Comparison of ENCODE assay signal across 1 cellular context in genomic region chr3:122893754-122894668, GRCh38.
TF ChIP-seq lines count a peak whose summit lies in the region.

No MANE protein-coding gene starts in this region.

TF ChIP-seq in HepG2, 621 proteins besides CTCF, POLR2A, EP300 and RAD21 (continued from another document and continues in another):
- TF ChIP-seq ZNF354B (CRISPR knock-in tag; IDR thresholded peaks at IDR 0.05) (no peak), NFE2L1 (CRISPR knock-in tag; IDR thresholded peaks at IDR 0.05; ENCODE audit: borderline replicate concordance) (no peak), TOE1 (CRISPR knock-in tag; IDR thresholded peaks at IDR 0.05) (no peak), NFYB (CRISPR knock-in tag; IDR thresholded peaks at IDR 0.05) (no peak), PAWR (CRISPR knock-in tag; IDR thresholded peaks at IDR 0.05; ENCODE audit: borderline replicate concordance) (no peak), EHMT2 (IDR thresholded peaks at IDR 0.05; ENCODE audit: borderline replicate concordance, low read depth, low read length) (no peak), ATF1 (CRISPR knock-in tag; IDR thresholded peaks at IDR 0.05) (no peak), ZNF414 (CRISPR knock-in tag; IDR thresholded peaks at IDR 0.05) (peak; percentile 72), BORCS8-MEF2B (CRISPR knock-in tag; IDR thresholded peaks at IDR 0.05) (peak; percentile 35; the same call in 1 of the 2 replicates), ZZZ3 (CRISPR knock-in tag; IDR thresholded peaks at IDR 0.05; ENCODE audit: borderline replicate concordance) (no peak), ZNF431 (CRISPR knock-in tag; IDR thresholded peaks at IDR 0.05; ENCODE audit: borderline replicate concordance, low read depth) (no peak), BCL6 (CRISPR knock-in tag; IDR thresholded peaks at IDR 0.05) (peak; percentile 77), CEBPB (IDR thresholded peaks at IDR 0.05; ENCODE audit: borderline replicate concordance, low read depth, low read length) (no peak), ZNF737 (CRISPR knock-in tag; IDR thresholded peaks at IDR 0.05; ENCODE audit: borderline replicate concordance) (no peak), FUBP1 (CRISPR knock-in tag; IDR thresholded peaks at IDR 0.05; ENCODE audit: borderline replicate concordance) (no peak), U2AF2 (IDR thresholded peaks at IDR 0.05; ENCODE audit: low read depth, low read length) (no peak), ZFP91 (CRISPR knock-in tag; IDR thresholded peaks at IDR 0.05; ENCODE audit: borderline replicate concordance) (0 out of 2 replicates have a peak, but pooled peaks have one; percentile 19), FIP1L1 (IDR thresholded peaks at IDR 0.05; ENCODE audit: borderline replicate concordance, insufficient read depth, low read depth, low read length) (no peak), ZNF513 (CRISPR knock-in tag; conservative IDR thresholded peaks at IDR 0.05) (no peak), RXRA (CRISPR knock-in tag; IDR thresholded peaks at IDR 0.05) (peak; percentile 84), ZNF83 (CRISPR knock-in tag; IDR thresholded peaks at IDR 0.05; ENCODE audit: borderline replicate concordance) (no peak), ZNF567 (CRISPR knock-in tag; IDR thresholded peaks at IDR 0.05; ENCODE audit: borderline replicate concordance) (0 out of 2 replicates have a peak, but pooled peaks have one; percentile 56), ZFP90 (CRISPR knock-in tag; IDR thresholded peaks at IDR 0.05; ENCODE audit: borderline replicate concordance) (0 out of 2 replicates have a peak, but pooled peaks have one; percentile 11), RFXANK (CRISPR knock-in tag; IDR thresholded peaks at IDR 0.05) (no peak), ZNF562 (CRISPR knock-in tag; IDR thresholded peaks at IDR 0.05; ENCODE audit: borderline replicate concordance) (no peak), GTF3A (CRISPR knock-in tag; conservative IDR thresholded peaks at IDR 0.05) (no peak), PRMT3 (CRISPR knock-in tag; IDR thresholded peaks at IDR 0.05; ENCODE audit: borderline replicate concordance, low read depth) (no peak), STAT6 (CRISPR knock-in tag; IDR thresholded peaks at IDR 0.05; ENCODE audit: borderline replicate concordance) (no peak), ZNF773 (CRISPR knock-in tag; IDR thresholded peaks at IDR 0.05; ENCODE audit: borderline replicate concordance) (no peak), ZBTB3 (CRISPR knock-in tag; IDR thresholded peaks at IDR 0.05; ENCODE audit: borderline replicate concordance, low read depth) (no peak), ZNF124 (CRISPR knock-in tag; IDR thresholded peaks at IDR 0.05) (no peak), DR1 (CRISPR knock-in tag; IDR thresholded peaks at IDR 0.05) (no peak), HNRNPH1 (optimal IDR thresholded peaks at IDR 0.05; ENCODE audit: low read depth, low read length) (no peak), MAX (IDR thresholded peaks at IDR 0.05) (peak; percentile 69), ZNF614 (CRISPR knock-in tag; IDR thresholded peaks at IDR 0.05; ENCODE audit: borderline replicate concordance) (no peak), ATF2 (CRISPR knock-in tag; IDR thresholded peaks at IDR 0.05) (0 out of 2 replicates have a peak, but pooled peaks have one; percentile 21), ZMYM3 (CRISPR knock-in tag; IDR thresholded peaks at IDR 0.05) (peak; percentile 64; the same call in 1 of the 2 replicates), IKZF5 (CRISPR knock-in tag; IDR thresholded peaks at IDR 0.05) (no peak), ZNF530 (CRISPR knock-in tag; IDR thresholded peaks at IDR 0.05; ENCODE audit: low read depth) (no peak), MBNL3 (CRISPR knock-in tag; conservative IDR thresholded peaks at IDR 0.05) (no peak), JUND (CRISPR knock-in tag; IDR thresholded peaks at IDR 0.05) (no peak), SNAPC2 (CRISPR knock-in tag; IDR thresholded peaks at IDR 0.05) (no peak), ZNF331 (CRISPR knock-in tag; IDR thresholded peaks at IDR 0.05) (no peak), MIER3 (CRISPR knock-in tag; IDR thresholded peaks at IDR 0.05; ENCODE audit: borderline replicate concordance) (peak; percentile 59; the same call in 1 of the 2 replicates)
- TF ChIP-seq, protein P1, sequence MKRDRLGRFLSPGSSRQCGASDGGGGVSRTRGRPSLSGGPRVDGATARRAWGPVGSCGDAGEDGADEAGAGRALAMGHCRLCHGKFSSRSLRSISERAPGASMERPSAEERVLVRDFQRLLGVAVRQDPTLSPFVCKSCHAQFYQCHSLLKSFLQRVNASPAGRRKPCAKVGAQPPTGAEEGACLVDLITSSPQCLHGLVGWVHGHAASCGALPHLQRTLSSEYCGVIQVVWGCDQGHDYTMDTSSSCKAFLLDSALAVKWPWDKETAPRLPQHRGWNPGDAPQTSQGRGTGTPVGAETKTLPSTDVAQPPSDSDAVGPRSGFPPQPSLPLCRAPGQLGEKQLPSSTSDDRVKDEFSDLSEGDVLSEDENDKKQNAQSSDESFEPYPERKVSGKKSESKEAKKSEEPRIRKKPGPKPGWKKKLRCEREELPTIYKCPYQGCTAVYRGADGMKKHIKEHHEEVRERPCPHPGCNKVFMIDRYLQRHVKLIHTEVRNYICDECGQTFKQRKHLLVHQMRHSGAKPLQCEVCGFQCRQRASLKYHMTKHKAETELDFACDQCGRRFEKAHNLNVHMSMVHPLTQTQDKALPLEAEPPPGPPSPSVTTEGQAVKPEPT (CRISPR knock-in tag; IDR thresholded peaks at IDR 0.05; ENCODE audit: low read depth), result no peak
- TF ChIP-seq, protein P2, sequence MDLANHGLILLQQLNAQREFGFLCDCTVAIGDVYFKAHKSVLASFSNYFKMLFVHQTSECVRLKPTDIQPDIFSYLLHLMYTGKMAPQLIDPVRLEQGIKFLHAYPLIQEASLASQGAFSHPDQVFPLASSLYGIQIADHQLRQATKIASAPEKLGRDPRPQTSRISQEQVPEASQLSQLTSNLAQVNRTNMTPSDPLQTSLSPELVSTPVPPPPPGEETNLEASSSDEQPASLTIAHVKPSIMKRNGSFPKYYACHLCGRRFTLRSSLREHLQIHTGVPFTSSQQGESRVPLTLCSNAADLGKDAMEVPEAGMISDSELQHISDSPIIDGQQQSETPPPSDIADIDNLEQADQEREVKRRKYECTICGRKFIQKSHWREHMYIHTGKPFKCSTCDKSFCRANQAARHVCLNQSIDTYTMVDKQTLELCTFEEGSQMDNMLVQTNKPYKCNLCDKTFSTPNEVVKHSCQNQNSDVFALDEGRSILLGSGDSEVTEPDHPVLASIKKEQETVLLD (CRISPR knock-in tag; IDR thresholded peaks at IDR 0.05; ENCODE audit: low read depth), result no peak
- TF ChIP-seq, protein P3, sequence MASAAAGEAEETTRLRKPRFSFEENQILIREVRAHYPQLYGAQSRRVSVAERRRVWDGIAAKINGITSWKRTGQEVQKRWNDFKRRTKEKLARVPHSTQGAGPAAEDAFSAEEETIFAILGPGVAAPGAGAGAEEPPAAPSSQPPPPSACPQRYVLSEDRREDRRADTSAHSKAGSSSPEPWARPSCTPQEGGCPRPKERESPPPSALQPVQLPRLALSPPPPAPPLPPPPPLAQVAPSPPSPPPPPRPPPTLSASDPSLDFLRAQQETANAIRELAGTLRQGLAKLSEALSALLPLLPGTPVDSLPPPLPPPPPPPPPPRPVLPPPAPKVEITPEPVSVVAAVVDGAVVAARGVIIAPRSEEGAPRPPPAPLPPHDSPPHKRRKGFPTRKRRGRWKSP (CRISPR knock-in tag; IDR thresholded peaks at IDR 0.05), result no peak
- TF ChIP-seq, protein P4, sequence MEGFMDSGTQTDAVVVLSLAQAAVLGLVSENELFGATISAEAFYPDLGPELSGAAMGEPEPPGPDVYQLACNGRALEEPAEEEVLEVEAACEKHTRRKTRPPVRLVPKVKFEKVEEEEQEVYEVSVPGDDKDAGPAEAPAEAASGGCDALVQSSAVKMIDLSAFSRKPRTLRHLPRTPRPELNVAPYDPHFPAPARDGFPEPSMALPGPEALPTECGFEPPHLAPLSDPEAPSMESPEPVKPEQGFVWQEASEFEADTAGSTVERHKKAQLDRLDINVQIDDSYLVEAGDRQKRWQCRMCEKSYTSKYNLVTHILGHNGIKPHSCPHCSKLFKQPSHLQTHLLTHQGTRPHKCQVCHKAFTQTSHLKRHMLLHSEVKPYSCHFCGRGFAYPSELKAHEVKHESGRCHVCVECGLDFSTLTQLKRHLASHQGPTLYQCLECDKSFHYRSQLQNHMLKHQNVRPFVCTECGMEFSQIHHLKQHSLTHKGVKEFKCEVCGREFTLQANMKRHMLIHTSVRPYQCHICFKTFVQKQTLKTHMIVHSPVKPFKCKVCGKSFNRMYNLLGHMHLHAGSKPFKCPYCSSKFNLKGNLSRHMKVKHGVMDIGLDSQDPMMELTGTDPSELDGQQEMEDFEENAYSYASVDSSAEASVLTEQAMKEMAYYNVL (CRISPR knock-in tag; IDR thresholded peaks at IDR 0.05; ENCODE audit: borderline replicate concordance), result peak; percentile 68; the same call in 1 of the 2 replicates
